In genomic region chr7:8629504-8629903, GRCh38 we compare ENCODE assay signal across 26 cellular contexts.
A peak's percentile ranks its signal among the peaks of the same experiment; 100 is the strongest.
DNase-seq lines count a peak whose midpoint lies in the region; ATAC-seq, FAIRE-seq and TF ChIP-seq lines count a peak whose summit lies in the region.
"Had no signal": no experiment of that assay in that cellular context is flagged by ENCODE, and none has a peak within 500 bp of the region (broad histone marks: within the 10 kb centered on the region; RNA-seq: fewer than 3 reads in every experiment).

No MANE protein-coding gene starts in this region.

- intact Hi-C loops in GM12878 (cut with micrococcal nuclease; ENCODE audit: unreplicated experiment) = no loop called here

- SMC1A ChIA-PET in GM12878 (lab: Charles Lee; ENCODE audit: uncharacterized antibody, unreplicated experiment) = interaction anchor here (1.1 kb wide), 1 partner anchor 8 kb away, joined by 3 read pairs; no protein-coding TSS in a partner anchor

- no peaks in the 10 kb centered on the region for H3K4me1 ChIP-seq in GM12878 (ENCODE audit: control insufficient read depth, insufficient read depth, low read length)
- H3K4me1 ChIP-seq: BE2C, SJSA1 had no signal

- H2AFZ ChIP-seq in GM12878 (ENCODE audit: control insufficient read depth, low read depth, low read length) = no peak overlapping the region

- TF ChIP-seq CTCF in GM12878 (IDR thresholded peaks at IDR 0.05 in 2 of 3, conservative IDR thresholded peaks at IDR 0.05 in 1 of 3; ENCODE audit: control insufficient read depth in 2 of 3, extremely low read depth in 1 of 3, insufficient read depth in 1 of 3, low read depth in 3 of 3, low read length in 3 of 3) = no peak

- ATAC-seq in GM12878 (no peak), HG03196 (IDR thresholded peaks at IDR 0.05; ENCODE audit: unreplicated experiment) (no peak), HG03521 (IDR thresholded peaks at IDR 0.05; ENCODE audit: unreplicated experiment) (no peak), GM18519 (IDR thresholded peaks at IDR 0.05; ENCODE audit: low FRiP score, unreplicated experiment) (no peak)
- ATAC-seq: PC-3 had no signal

- peak; percentile 67 for FAIRE-seq in H54 (lab: Jason Lieb, UNC)
- FAIRE-seq in GM12878 (lab: Jason Lieb, UNC) = no peak

- CTCF ChIA-PET in GM12878 (lab: Yijun Ruan, JAX) = interaction anchor here (1.0 to 1.5 kb wide), 2 partner anchors 8 to 10 kb away, joined by 3 read pairs; no protein-coding TSS in a partner anchor

- no peaks in the 10 kb centered on the region for H4K20me1 ChIP-seq in GM12878 (ENCODE audit: control insufficient read depth, insufficient read depth)

- H3K9ac ChIP-seq in GM12878 (ENCODE audit: control insufficient read depth, insufficient read depth, low read length) = no peak overlapping the region

- no peak overlapping the region for H3K27ac ChIP-seq in GM12878 (ENCODE audit: control insufficient read depth, insufficient read depth)
- H3K27ac ChIP-seq: SJSA1 had no signal

- H3K9me3 ChIP-seq in GM12878 (replicated peaks; ENCODE audit: control insufficient read depth, insufficient read depth, low read length) = no peaks in the 10 kb centered on the region
- H3K9me3 ChIP-seq: BE2C had no signal

- H3K4me3 ChIP-seq in GM12878 = no peak overlapping the region
- H3K4me3 ChIP-seq: SJSA1 had no signal

- no TSS peak for BruUV-seq in GM12878 (replicated peaks; lab: Mats Ljungman, UMichigan)

- RAD21 ChIA-PET in GM12878 (lab: Charles Lee; ENCODE audit: unreplicated experiment) = no interaction called here

- 26% methylated on average over 3 of the region's 3 CpGs for WGBS in GM12878 (ENCODE audit: insufficient coverage, insufficient replicate concordance, low lambda C conversion rate, missing lambda C conversion rate)

- DNase-seq in H54 (ENCODE audit: insufficient read length, low spot score) (no peak), NCI-H2227 treated with DMSO at 0.1 percent for 48 hours (lab: John Stamatoyannopoulos, UW) (peak; percentile 16), GM12878 (ENCODE audit: low read depth, low spot score) (no peak), LoVo (ENCODE audit: low spot score) (no peak)
- DNase-seq: ACHN; BE2C; CD8-positive, alpha-beta memory T cell; DMS153; DND-41; H9; HFFc6; KG1; NCI-H1048; NCI-H1417; NCI-H1694; NCI-H2029 treated with DMSO at 0.1 percent for 48 hours; NCI-H226; NCI-H510A treated with DMSO at 0.1 percent for 48 hours; NCI-H774; PC-3; Right ventricle myocardium superior; T-helper 9 cell had no signal

- H3K27me3 ChIP-seq in GM12878 (replicated peaks in 1 of 2; ENCODE audit: control insufficient read depth in 2 of 2, insufficient read depth in 2 of 2, low read length in 1 of 2) = no peaks in the 10 kb centered on the region
- H3K27me3 ChIP-seq: BE2C, SJSA1 had no signal

- no peak for TF ChIP-seq RAD21 in GM12878 (IDR thresholded peaks at IDR 0.05; ENCODE audit: insufficient read depth, low read depth, low read length)

- TF ChIP-seq POLR2A in H54 (IDR thresholded peaks at IDR 0.05; ENCODE audit: low read depth, low read length) = no peak
- TF ChIP-seq POLR2A in GM12878 (IDR thresholded peaks at IDR 0.05; ENCODE audit: low read depth, low read length) = no peak

- no peak overlapping the region for H3K4me2 ChIP-seq in GM12878 (ENCODE audit: control insufficient read depth, insufficient read depth)

- H3K79me2 ChIP-seq in GM12878 (ENCODE audit: control insufficient read depth, insufficient read depth, low read length) = no peaks in the 10 kb centered on the region

- POLR2A ChIA-PET in GM12878 (lab: Charles Lee) = no interaction called here

- no peaks in the 10 kb centered on the region for H3K36me3 ChIP-seq in GM12878 (ENCODE audit: control insufficient read depth in 2 of 2, insufficient read depth in 2 of 2, low read length in 1 of 2)
- H3K36me3 ChIP-seq: BE2C, SJSA1 had no signal

- in situ Hi-C loops in GM12878 (cut with MboI) = no loop called here

- TF ChIP-seq EP300 in GM12878 (IDR thresholded peaks at IDR 0.05; ENCODE audit: borderline replicate concordance in 1 of 2, control insufficient read depth in 1 of 2, low read depth in 2 of 2, low read length in 2 of 2) = no peak

TF ChIP-seq in GM12878, 131 proteins besides CTCF, POLR2A, EP300 and RAD21:
- TF ChIP-seq, protein P1, sequence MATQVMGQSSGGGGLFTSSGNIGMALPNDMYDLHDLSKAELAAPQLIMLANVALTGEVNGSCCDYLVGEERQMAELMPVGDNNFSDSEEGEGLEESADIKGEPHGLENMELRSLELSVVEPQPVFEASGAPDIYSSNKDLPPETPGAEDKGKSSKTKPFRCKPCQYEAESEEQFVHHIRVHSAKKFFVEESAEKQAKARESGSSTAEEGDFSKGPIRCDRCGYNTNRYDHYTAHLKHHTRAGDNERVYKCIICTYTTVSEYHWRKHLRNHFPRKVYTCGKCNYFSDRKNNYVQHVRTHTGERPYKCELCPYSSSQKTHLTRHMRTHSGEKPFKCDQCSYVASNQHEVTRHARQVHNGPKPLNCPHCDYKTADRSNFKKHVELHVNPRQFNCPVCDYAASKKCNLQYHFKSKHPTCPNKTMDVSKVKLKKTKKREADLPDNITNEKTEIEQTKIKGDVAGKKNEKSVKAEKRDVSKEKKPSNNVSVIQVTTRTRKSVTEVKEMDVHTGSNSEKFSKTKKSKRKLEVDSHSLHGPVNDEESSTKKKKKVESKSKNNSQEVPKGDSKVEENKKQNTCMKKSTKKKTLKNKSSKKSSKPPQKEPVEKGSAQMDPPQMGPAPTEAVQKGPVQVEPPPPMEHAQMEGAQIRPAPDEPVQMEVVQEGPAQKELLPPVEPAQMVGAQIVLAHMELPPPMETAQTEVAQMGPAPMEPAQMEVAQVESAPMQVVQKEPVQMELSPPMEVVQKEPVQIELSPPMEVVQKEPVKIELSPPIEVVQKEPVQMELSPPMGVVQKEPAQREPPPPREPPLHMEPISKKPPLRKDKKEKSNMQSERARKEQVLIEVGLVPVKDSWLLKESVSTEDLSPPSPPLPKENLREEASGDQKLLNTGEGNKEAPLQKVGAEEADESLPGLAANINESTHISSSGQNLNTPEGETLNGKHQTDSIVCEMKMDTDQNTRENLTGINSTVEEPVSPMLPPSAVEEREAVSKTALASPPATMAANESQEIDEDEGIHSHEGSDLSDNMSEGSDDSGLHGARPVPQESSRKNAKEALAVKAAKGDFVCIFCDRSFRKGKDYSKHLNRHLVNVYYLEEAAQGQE (IDR thresholded peaks at IDR 0.05; ENCODE audit: low read depth, low read length) = peak; percentile 54; the same call in 1 of the 2 replicates
- TF ChIP-seq CHD2 (IDR thresholded peaks at IDR 0.05; ENCODE audit: borderline replicate concordance, low read depth, low read length) = no peak
- TF ChIP-seq WRNIP1 (IDR thresholded peaks at IDR 0.05; ENCODE audit: borderline replicate concordance, low read depth, low read length) = no peak
- no peak for TF ChIP-seq KLF5 (IDR thresholded peaks at IDR 0.05; ENCODE audit: partially characterized antibody)
